Comparison of ENCODE assay signal across 13 cellular contexts in genomic region chr3:183845608-183846288, GRCh38. TPM values are rescaled to one million over a fixed set of nuclear protein-coding genes. Genes with fewer than 3 reads are reported as not detected.
DNase-seq lines count a peak whose midpoint lies in the region; ATAC-seq lines count a peak whose summit lies in the region.
"Had no signal": no experiment of that assay in that cellular context is flagged by ENCODE, and none has a peak within 500 bp of the region (broad histone marks: within the 10 kb centered on the region; RNA-seq: fewer than 3 reads in every experiment).

No MANE protein-coding gene starts in this region.

- H3K4me3 ChIP-seq in mesodermal cell (ENCODE audit: extremely low read depth, insufficient read depth, low read length, poor library complexity, severe bottlenecking): no peak overlapping the region
- H3K4me3 ChIP-seq: gastrocnemius medialis, lower lobe of right lung, testis had no signal

- peaks cover 74% of the 10 kb centered on the region for H3K36me3 ChIP-seq in mesodermal cell (ENCODE audit: control insufficient read depth, insufficient read depth, low read length)

- no peaks in the 10 kb centered on the region for H3K9me3 ChIP-seq in mesodermal cell (ENCODE audit: control insufficient read depth, low read length)
- H3K9me3 ChIP-seq: gastrocnemius medialis, lower lobe of right lung, testis had no signal

- no peak for ATAC-seq in activated T-helper 17 cell treated with anti-CD3 and anti-CD28 coated beads, Interleukin-2, amount 50 U/mL, for 72 hours (replicated peaks)
- ATAC-seq in GM18502 (IDR thresholded peaks at IDR 0.05; ENCODE audit: poor library complexity, unreplicated experiment) (no peak), left lobe of liver (no peak)
- ATAC-seq: gastrocnemius medialis, lower lobe of right lung had no signal

- H3K36me3 Mint-ChIP-seq in activated T-helper 17 cell treated with anti-CD3 and anti-CD28 coated beads, Interleukin-2, amount 50 U/mL, for 72 hours (ENCODE audit: low read depth): peaks cover 97% of the 10 kb centered on the region

- no peaks in the 10 kb centered on the region for H3K9me3 Mint-ChIP-seq in activated T-helper 17 cell treated with anti-CD3 and anti-CD28 coated beads, Interleukin-2, amount 50 U/mL, for 72 hours

- H3K27ac ChIP-seq in mesodermal cell (ENCODE audit: low read depth, low read length, severe bottlenecking): peak overlapping the region; percentile 50
- H3K27ac ChIP-seq: gastrocnemius medialis, lower lobe of right lung, testis had no signal

- H3K4me1 ChIP-seq in mesodermal cell (ENCODE audit: control insufficient read depth, insufficient read depth, low read length, poor library complexity, severe bottlenecking): peaks cover 20% of the 10 kb centered on the region
- H3K4me1 ChIP-seq: lower lobe of right lung, testis had no signal

- WGBS in mesodermal cell (ENCODE audit: insufficient coverage in 2 of 2), 2 experiments: 89 to 94% methylated on average over 7 to 8 of the region's 13 CpGs

- peak overlapping the region; percentile 47 for H3K27ac Mint-ChIP-seq in activated T-helper 17 cell treated with anti-CD3 and anti-CD28 coated beads, Interleukin-2, amount 50 U/mL, for 72 hours

- H3K4me1 Mint-ChIP-seq in activated T-helper 17 cell treated with anti-CD3 and anti-CD28 coated beads, Interleukin-2, amount 50 U/mL, for 72 hours: no peaks in the 10 kb centered on the region

- DNase-seq in Daoy (ENCODE audit: low read depth): peak; percentile 16
- peak; percentile 21 for DNase-seq in LHCN-M2 (ENCODE audit: low read depth)
- no peak for DNase-seq in NCI-H524 (lab: John Stamatoyannopoulos, UW)
- no peak for DNase-seq in NCI-H748 (lab: John Stamatoyannopoulos, UW; ENCODE audit: unreplicated experiment)
- DNase-seq in left lobe of liver (ENCODE audit: low spot score): no peak
- DNase-seq: activated CD4-positive, CD25-positive, alpha-beta regulatory T cell; gastrocnemius medialis; lower lobe of right lung; NCI-H1105 treated with DMSO at 0.1 percent for 48 hours; testis had no signal

- no peaks in the 10 kb centered on the region for H3K27me3 Mint-ChIP-seq in activated T-helper 17 cell treated with anti-CD3 and anti-CD28 coated beads, Interleukin-2, amount 50 U/mL, for 72 hours

- no peak overlapping the region for H3K4me3 Mint-ChIP-seq in activated T-helper 17 cell treated with anti-CD3 and anti-CD28 coated beads, Interleukin-2, amount 50 U/mL, for 72 hours

RNA-seq across cellular contexts. Expression of gene MAP6D1, which starts 20.4 kb away (rescaled TPM):
- total RNA-seq in Daoy (2014; rRNA removed; shearing (Covaris generic)): 1.7 and 6.8 TPM in 2 replicates
- total RNA-seq in LHCN-M2 (2014; rRNA removed): 3.1 and 4.6 TPM in 2 replicates
- polyA plus RNA-seq in LHCN-M2 (2012): 3.6 TPM
- total RNA-seq in activated T-helper 17 cell treated with anti-CD3 and anti-CD28 coated beads, Interleukin-2, amount 50 U/mL, for 72 hours: 1 to 10 TPM; 1.4 to 2.0 TPM
- polyA plus RNA-seq in mesodermal cell (2013, experiment 1 of 2): 1.8 TPM
- 1.8 TPM for polyA plus RNA-seq in mesodermal cell (2013, experiment 2 of 2)
- total RNA-seq in left lobe of liver: 0.65 TPM

RNA-seq across cellular contexts. Expression of gene PARL, which starts 38.9 kb away (rescaled TPM):
- 73.9 and 88.0 TPM in 2 replicates for total RNA-seq in Daoy (2014; rRNA removed; shearing (Covaris generic))
- total RNA-seq in LHCN-M2 (2014; rRNA removed): 38.5 and 54.2 TPM in 2 replicates
- polyA plus RNA-seq in LHCN-M2 (2012): 49.5 TPM
- total RNA-seq in activated T-helper 17 cell treated with anti-CD3 and anti-CD28 coated beads, Interleukin-2, amount 50 U/mL, for 72 hours: 10 to 100 TPM; 78.9 to 97.6 TPM
- polyA plus RNA-seq in mesodermal cell (2013, experiment 1 of 2): 51.9 TPM
- 50.3 TPM for polyA plus RNA-seq in mesodermal cell (2013, experiment 2 of 2)
- 25.5 TPM for total RNA-seq in left lobe of liver

Comparison
In these comparisons a context has a peak if more than half of its experiments do, and no peak if none do; other contexts are left out.
1. DNase-seq: peak in Daoy (single experiment) and LHCN-M2 (single experiment); none in NCI-H524 (0 of 2), NCI-H748 (single experiment) and left lobe of liver (single experiment).